Comparison of ENCODE assay signal across 26 cellular contexts in genomic region chr17:74539281-74539820, GRCh38. TPM values are rescaled to one million over a fixed set of nuclear protein-coding genes. Genes with fewer than 3 reads are reported as not detected.
"Had no signal": no experiment of that assay in that cellular context is flagged by ENCODE, and none has a peak within 500 bp of the region (broad histone marks: within the 10 kb centered on the region; RNA-seq: fewer than 3 reads in every experiment).

No MANE protein-coding gene starts in this region.

- H3K9me3 Mint-ChIP-seq: naive thymus-derived CD8-positive, alpha-beta T cell; stimulated activated naive CD8-positive, alpha-beta T cell treated with anti-CD3 and anti-CD28 coated beads, Interleukin-15, Interleukin-2, amounts not matched to agents 100 ng/mL and 50 ng/mL, for 24 hours had no signal

- H3K27ac Mint-ChIP-seq: stimulated activated naive CD8-positive, alpha-beta T cell treated with anti-CD3 and anti-CD28 coated beads, Interleukin-15, Interleukin-2, amounts not matched to agents 100 ng/mL and 50 ng/mL, for 24 hours had no signal

- H3K4me3 Mint-ChIP-seq: naive thymus-derived CD8-positive, alpha-beta T cell; stimulated activated naive CD8-positive, alpha-beta T cell treated with anti-CD3 and anti-CD28 coated beads, Interleukin-15, Interleukin-2, amounts not matched to agents 100 ng/mL and 50 ng/mL, for 24 hours had no signal

- H3K9me3 ChIP-seq: mucosa of descending colon, ovary, prostate gland, right lobe of liver, tibial artery, upper lobe of left lung, vagina had no signal

- H3K36me3 ChIP-seq: heart left ventricle, ovary, prostate gland, right lobe of liver, tibial artery, upper lobe of left lung, vagina had no signal

- H3K4me3 ChIP-seq: coronary artery, dorsolateral prefrontal cortex, heart left ventricle, mucosa of descending colon, ovary, prostate gland, right lobe of liver, tibial artery, upper lobe of left lung, vagina had no signal

- DNase-seq: effector CD8-positive, alpha-beta T cell; foreskin melanocyte; heart left ventricle; hippocampal formation; left colon; left ventricle myocardium superior; mucosa of descending colon; nucleus accumbens; ovary; retina; stimulated activated CD4-positive, alpha-beta T cell treated with anti-CD3 and anti-CD28 coated beads, Interleukin-2, amount 100 ng/mL, for 24 hours; tibial artery; upper lobe of left lung had no signal

- H3K36me3 Mint-ChIP-seq: naive thymus-derived CD8-positive, alpha-beta T cell had no signal

- H3K4me1 ChIP-seq: heart left ventricle, prostate gland, right lobe of liver, tibial artery, upper lobe of left lung, vagina had no signal

- H3K27me3 ChIP-seq: dorsolateral prefrontal cortex, ovary, right lobe of liver, upper lobe of left lung, vagina had no signal

- H3K27ac ChIP-seq: coronary artery, dorsolateral prefrontal cortex, heart left ventricle, ovary, prostate gland, right lobe of liver, tibial artery, upper lobe of left lung, vagina had no signal

- ATAC-seq: heart left ventricle; left colon; left ventricle myocardium superior; mucosa of descending colon; naive thymus-derived CD8-positive, alpha-beta T cell; right lobe of liver had no signal

RNA-seq across cellular contexts. Expression of gene CD300C, which starts 6.6 kb away (rescaled TPM):
- total RNA-seq: cerebellum; kidney epithelial cell; naive thymus-derived CD8-positive, alpha-beta T cell; vagina had no signal
- polyA plus RNA-seq: neural cell had no signal

RNA-seq across cellular contexts. Expression of gene CD300LB, which starts 8.1 kb away (rescaled TPM):
- total RNA-seq: cerebellum; kidney epithelial cell; naive thymus-derived CD8-positive, alpha-beta T cell; skeletal muscle tissue had no signal
- polyA plus RNA-seq: neural cell had no signal

RNA-seq across cellular contexts. Expression of gene CD300H, which starts 28.0 kb away (rescaled TPM):
- total RNA-seq: cerebellum; dorsolateral prefrontal cortex; kidney epithelial cell; left colon; left ventricle myocardium superior; mucosa of descending colon; naive thymus-derived CD8-positive, alpha-beta T cell; ovary; prostate gland; skeletal muscle tissue; temporal lobe; vagina had no signal
- polyA plus RNA-seq: esophagus; naive thymus-derived CD8-positive, alpha-beta T cell; neural cell; ovary had no signal

RNA-seq across cellular contexts. Expression of gene CD300LD, which starts 52.7 kb away (rescaled TPM):
- total RNA-seq: cerebellum; dorsolateral prefrontal cortex; heart left ventricle; kidney epithelial cell; left colon; left ventricle myocardium superior; mucosa of descending colon; naive thymus-derived CD8-positive, alpha-beta T cell; ovary; prostate gland; right lobe of liver; skeletal muscle tissue; temporal lobe; upper lobe of left lung; vagina had no signal
- polyA plus RNA-seq: esophagus; heart left ventricle; naive thymus-derived CD8-positive, alpha-beta T cell; neural cell; ovary had no signal
